Comparison of ENCODE assay signal across 8 cellular contexts in the genomic region with DNA sequence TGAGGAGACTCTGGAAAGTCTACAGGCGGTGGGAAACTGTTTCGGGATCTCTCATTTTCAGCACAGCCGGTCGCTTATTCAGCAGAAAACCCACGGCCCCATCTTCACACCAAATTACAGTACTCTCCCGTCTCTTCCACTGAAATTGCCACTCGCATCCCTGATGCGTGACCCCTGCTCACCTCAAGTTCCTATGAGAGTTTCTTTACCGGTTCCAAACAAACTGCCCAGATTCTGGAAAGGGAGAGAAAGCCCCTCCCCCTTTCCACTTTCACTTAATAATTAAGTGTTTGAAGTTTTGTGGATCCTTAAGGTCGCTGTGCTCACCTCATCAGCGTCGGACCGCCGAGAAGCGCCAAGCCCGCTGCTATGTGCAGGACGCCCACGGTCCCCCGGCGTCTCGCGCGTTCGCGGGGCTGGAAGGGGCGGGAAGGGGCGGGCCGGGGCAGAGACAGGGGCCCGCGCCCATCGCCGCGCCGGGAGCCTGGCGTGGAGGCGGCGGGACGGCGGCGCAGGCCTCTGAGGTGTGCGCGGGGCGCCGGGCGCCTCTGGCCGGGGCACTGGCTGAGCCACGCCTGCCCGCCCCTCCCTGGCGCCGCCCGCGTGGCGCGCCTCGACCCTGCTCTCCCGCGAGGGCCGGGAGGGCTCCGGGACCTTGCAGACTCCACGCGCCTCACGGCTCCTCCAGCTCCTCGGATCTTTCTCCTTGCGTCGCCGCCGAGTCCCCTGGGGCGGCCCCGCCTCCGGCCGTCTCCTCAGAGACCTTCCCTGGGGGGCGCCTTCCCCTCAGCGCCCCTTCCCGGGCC. TPM values are rescaled to one million over a fixed set of nuclear protein-coding genes. Genes with fewer than 3 reads are reported as not detected.
DNase-seq lines count a peak whose midpoint lies in the region; ATAC-seq, FAIRE-seq and TF ChIP-seq lines count a peak whose summit lies in the region.

A gene (minus strand): TSS at position 521 of the 806 bp plus-strand sequence. CDS start 41,124 bp downstream, outside the sequence.

- H3K4me1 ChIP-seq in adrenal gland (replicated peaks in 1 of 2) = no peaks in the 10 kb centered on the region
- peaks cover 6% of the 10 kb centered on the region for H3K4me1 ChIP-seq in stomach smooth muscle (ENCODE audit: control insufficient read depth, insufficient read depth, low read length)
- H3K4me1 ChIP-seq in OCI-LY7 (ENCODE audit: insufficient read depth, low read length, poor library complexity, severe bottlenecking) = no peaks in the 10 kb centered on the region

- peak within 1 kb of the TSS; percentile 31 for H3K4me3 Mint-ChIP-seq in activated CD8-positive, alpha-beta memory T cell treated with anti-CD3 and anti-CD28 coated beads, Interleukin-2, amount 10 ng/mL, durations not matched to agents 7 days and 5 days

- no peaks in the 10 kb centered on the region for H3K36me3 ChIP-seq in adrenal gland (replicated peaks in 1 of 2)
- H3K36me3 ChIP-seq in stomach smooth muscle (ENCODE audit: control insufficient read depth in 2 of 2, insufficient read depth in 2 of 2, low read length in 2 of 2) = no peaks in the 10 kb centered on the region
- no peaks in the 10 kb centered on the region for H3K36me3 ChIP-seq in OCI-LY7 (ENCODE audit: insufficient read depth, low read length)

- BruUV-seq in OCI-LY7 (replicated peaks; lab: Mats Ljungman, UMichigan) = no TSS peak

- H4K20me1 ChIP-seq in OCI-LY7 (ENCODE audit: insufficient read depth, low read length) = no peaks in the 10 kb centered on the region

- H3K27me3 Mint-ChIP-seq in activated CD8-positive, alpha-beta memory T cell treated with anti-CD3 and anti-CD28 coated beads, Interleukin-2, amount 10 ng/mL, durations not matched to agents 7 days and 5 days = peaks cover 51% of the 10 kb centered on the region

- H3K27ac ChIP-seq in adrenal gland = no peak within 1 kb of the TSS
- no peak within 1 kb of the TSS for H3K27ac ChIP-seq in stomach smooth muscle (ENCODE audit: low read length)
- no peak within 1 kb of the TSS for H3K27ac ChIP-seq in OCI-LY7 (ENCODE audit: low read depth, low read length, poor library complexity, severe bottlenecking)

- peak; percentile 61 for ATAC-seq in activated CD8-positive, alpha-beta memory T cell treated with anti-CD3 and anti-CD28 coated beads, Interleukin-2, amount 10 ng/mL, durations not matched to agents 7 days and 5 days

- no peak within 1 kb of the TSS for H3K27ac Mint-ChIP-seq in activated CD8-positive, alpha-beta memory T cell treated with anti-CD3 and anti-CD28 coated beads, Interleukin-2, amount 10 ng/mL, durations not matched to agents 7 days and 5 days

- H3K79me2 ChIP-seq in OCI-LY7 (ENCODE audit: insufficient read depth, low read depth, low read length) = no peaks in the 10 kb centered on the region

- no peak within 1 kb of the TSS for H2AFZ ChIP-seq in OCI-LY7 (ENCODE audit: low read length)

- intact Hi-C loops in adrenal gland (cut with DNase I) (no loop called here), OCI-LY7 (cut with micrococcal nuclease; ENCODE audit: unreplicated experiment) (no loop called here)

- 7 to 16% (median 11%) methylated on average over 39 to 74 of the region's 74 CpGs for WGBS in adrenal gland, 4 donors

- H3K4me1 Mint-ChIP-seq in activated CD8-positive, alpha-beta memory T cell treated with anti-CD3 and anti-CD28 coated beads, Interleukin-2, amount 10 ng/mL, durations not matched to agents 7 days and 5 days = peaks cover 1% of the 10 kb centered on the region

- POLR2A ChIA-PET in OCI-LY7 (lab: Charles Lee) = no interaction called here

- no peaks in the 10 kb centered on the region for H3K9me2 ChIP-seq in OCI-LY7 (ENCODE audit: insufficient read depth, low read length)

- H3K36me3 Mint-ChIP-seq in activated CD8-positive, alpha-beta memory T cell treated with anti-CD3 and anti-CD28 coated beads, Interleukin-2, amount 10 ng/mL, durations not matched to agents 7 days and 5 days = no peaks in the 10 kb centered on the region

- H3K4me2 ChIP-seq in OCI-LY7 (ENCODE audit: low read length) = no peak within 1 kb of the TSS

- peak within 1 kb of the TSS; percentile 29 to 60 for H3K9ac ChIP-seq in stomach smooth muscle (ENCODE audit: low read length in 2 of 2)

- H3K27me3 ChIP-seq in adrenal gland = no peaks in the 10 kb centered on the region
- H3K27me3 ChIP-seq in stomach smooth muscle (ENCODE audit: control insufficient read depth in 1 of 2, insufficient read depth in 2 of 2, low read length in 2 of 2) = no peaks in the 10 kb centered on the region

- no peak for FAIRE-seq in H54 (lab: Jason Lieb, UNC)

- H3K4me3 ChIP-seq in adrenal gland = peak within 1 kb of the TSS in 3 of 4 donors; percentile 18 to 88 (median 53)
- peak within 1 kb of the TSS; percentile 55 to 76 for H3K4me3 ChIP-seq in stomach smooth muscle (ENCODE audit: low read length in 2 of 2)
- H3K4me3 ChIP-seq in OCI-LY7 (ENCODE audit: low read depth, low read length, poor library complexity, severe bottlenecking) = no peak within 1 kb of the TSS

- no peak for TF ChIP-seq CTCF in adrenal gland (IDR thresholded peaks at IDR 0.05)
- TF ChIP-seq CTCF in OCI-LY7 (conservative IDR thresholded peaks at IDR 0.05; ENCODE audit: low read length) = no peak

- CTCF ChIA-PET in activated CD8-positive, alpha-beta memory T cell treated with anti-CD3 and anti-CD28 coated beads, Interleukin-2, amount 10 ng/mL, durations not matched to agents 7 days and 5 days (lab: Charles Lee) = no interaction called here
- CTCF ChIA-PET in OCI-LY7 (lab: Charles Lee; ENCODE audit: unreplicated experiment) = no interaction called here

- H3K9me3 Mint-ChIP-seq in activated CD8-positive, alpha-beta memory T cell treated with anti-CD3 and anti-CD28 coated beads, Interleukin-2, amount 10 ng/mL, durations not matched to agents 7 days and 5 days (ENCODE audit: low read depth) = no peaks in the 10 kb centered on the region

- no peak for DNase-seq in activated CD8-positive, alpha-beta memory T cell treated with anti-CD3 and anti-CD28 coated beads, Interleukin-2, amount 10 ng/mL, durations not matched to agents 7 days and 5 days
- DNase-seq in activated CD8-positive, alpha-beta memory T cell treated with anti-CD3 and anti-CD28 coated beads for 24 hours = no peak
- DNase-seq in adrenal gland (peak in 2 of 7 donors; percentile 27 to 32), iPS-NIHi7 (ENCODE audit: extremely low spot score) (peak; percentile 73), DMS79 (lab: John Stamatoyannopoulos, UW) (no peak), OCI-LY7 (ENCODE audit: low spot score) (no peak), H54 (ENCODE audit: insufficient read length, low spot score) (no peak)

- TF ChIP-seq POLR2A in adrenal gland (IDR thresholded peaks at IDR 0.05) (peak in 1 of 2 donors; percentile 7), H54 (IDR thresholded peaks at IDR 0.05; ENCODE audit: low read depth, low read length) (no peak; the same call in 1 of the 2 replicates)

- H3K9me3 ChIP-seq in adrenal gland (replicated peaks in 1 of 3) (no peaks in the 10 kb centered on the region), stomach smooth muscle (ENCODE audit: control insufficient read depth in 2 of 2, low read length in 2 of 2) (no peaks in the 10 kb centered on the region), OCI-LY7 (ENCODE audit: low read length) (no peaks in the 10 kb centered on the region)

RNA-seq across cellular contexts. Expression of the gene that starts here (rescaled TPM):
- total RNA-seq in activated CD8-positive, alpha-beta memory T cell treated with anti-CD3 and anti-CD28 coated beads, Interleukin-2, amount 10 ng/mL, durations not matched to agents 7 days and 5 days = not detected
- total RNA-seq in adrenal gland (1 to 10 TPM in 3 of 8 donors, under 1 TPM in 5; 0.32 to 1.5 (median 0.75) TPM), OCI-LY7 (2022) (0.13 TPM in 1 of 2 replicates, not detected in the other)
- polyA plus RNA-seq in adrenal gland = under 1 TPM; 0.29 to 0.48 (median 0.37) TPM
- 0.03 and 0.10 TPM in 2 replicates for total RNA-seq in OCI-LY7 (2014; rRNA removed; shearing (Covaris generic))

Comparison
In these comparisons a context has a peak if more than half of its experiments do, and no peak if none do; other contexts are left out.
1. Peak in ATAC-seq in activated CD8-positive, alpha-beta memory T cell treated with anti-CD3 and anti-CD28 coated beads, Interleukin-2, amount 10 ng/mL, durations not matched to agents 7 days and 5 days; RNA of the gene not detected or under 1 TPM.